ENCODE assay signal across 11 cellular contexts in the genomic region with DNA sequence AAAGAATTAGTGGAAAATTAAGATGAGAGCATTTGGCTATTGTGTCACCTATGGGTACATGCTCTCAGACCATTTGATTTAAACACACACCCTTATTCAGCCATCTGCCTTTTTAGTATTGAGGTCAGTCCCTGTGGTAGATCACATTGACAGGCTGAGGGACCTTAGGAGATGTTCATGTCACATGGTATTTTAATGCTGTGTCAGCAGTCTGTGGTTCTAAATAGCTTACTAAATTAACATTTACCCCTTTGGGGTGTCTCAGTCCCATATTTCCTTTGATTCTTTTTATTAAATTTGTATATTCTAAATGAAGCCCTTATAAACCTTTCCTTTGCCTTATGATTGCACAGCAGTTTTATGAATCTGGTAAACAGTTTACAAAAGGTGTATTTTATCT. TPM values are rescaled to one million over a fixed set of nuclear protein-coding genes. Genes with fewer than 3 reads are reported as not detected.
DNase-seq lines count a peak whose midpoint lies in the region; ATAC-seq and TF ChIP-seq lines count a peak whose summit lies in the region.
"Had no signal": no experiment of that assay in that cellular context is flagged by ENCODE, and none has a peak within 500 bp of the region (broad histone marks: within the 10 kb centered on the region; RNA-seq: fewer than 3 reads in every experiment).

No MANE protein-coding gene starts in this region.

- H3K27me3 ChIP-seq in stomach: no peaks in the 10 kb centered on the region

- no peaks in the 10 kb centered on the region for H3K9me3 Mint-ChIP-seq in activated naive CD4-positive, alpha-beta T cell treated with anti-CD3 and anti-CD28 coated beads, Interleukin-2, amount 10 ng/mL, durations not matched to agents 7 days and 5 days
- no peaks in the 10 kb centered on the region for H3K9me3 Mint-ChIP-seq in activated T-helper 17 cell treated with anti-CD3 and anti-CD28 coated beads, Interleukin-2, amount 50 U/mL, for 72 hours
- no peaks in the 10 kb centered on the region for H3K9me3 Mint-ChIP-seq in immature natural killer cell
- H3K9me3 Mint-ChIP-seq: T-helper 1 cell treated with Interleukin-12 subunit alpha and Interleukin-12 subunit beta and Interleukin-4 antibody, amounts not matched to agents 30 μg/mL and 1 μg/mL, for 36 hours had no signal

- H3K27ac ChIP-seq in stomach: peak overlapping the region in 2 of 5 donors; percentile 18 to 96

- intact Hi-C loops in stomach (cut with DNase I; ENCODE audit: low total_unique reads): no loop called here

- no peaks in the 10 kb centered on the region for H3K27me3 Mint-ChIP-seq in activated naive CD4-positive, alpha-beta T cell treated with anti-CD3 and anti-CD28 coated beads, Interleukin-2, amount 10 ng/mL, durations not matched to agents 7 days and 5 days
- H3K27me3 Mint-ChIP-seq in activated T-helper 17 cell treated with anti-CD3 and anti-CD28 coated beads, Interleukin-2, amount 50 U/mL, for 72 hours: no peaks in the 10 kb centered on the region
- peaks cover 2 to 9% (median 7%) of the 10 kb centered on the region in 3 donors for H3K27me3 Mint-ChIP-seq in immature natural killer cell (ENCODE audit: low read depth in 3 of 3)

- no peak for TF ChIP-seq CTCF in stomach (IDR thresholded peaks at IDR 0.05)

- no peak for DNase-seq in activated naive CD4-positive, alpha-beta T cell treated with anti-CD3 and anti-CD28 coated beads, Interleukin-2, amount 10 ng/mL, durations not matched to agents 7 days and 5 days
- no peak for DNase-seq in activated naive CD4-positive, alpha-beta T cell treated with Interleukin-2 at 50 U/mL for 16 hours
- DNase-seq in immature natural killer cell (no peak), stomach (no peak), erythroblast (lab: John Stamatoyannopoulos, UW) (no peak)
- DNase-seq in stimulated activated CD4-positive, alpha-beta T cell treated with anti-CD3 and anti-CD28 coated beads, Interleukin-4, amount 100 ng/mL, for 1 hour: no peak
- no peak for DNase-seq in stimulated activated CD4-positive, alpha-beta T cell treated with anti-CD3 and anti-CD28 coated beads, Interleukin-2, amount 100 ng/mL, for 48 hours
- DNase-seq: amniotic stem cell, occipital lobe had no signal

- TF ChIP-seq EP300 in stomach (IDR thresholded peaks at IDR 0.05): no peak

- peaks cover 53 to 60% (median 57%) of the 10 kb centered on the region in 4 donors for H3K36me3 ChIP-seq in stomach

- ATAC-seq in activated T-helper 17 cell treated with anti-CD3 and anti-CD28 coated beads, Interleukin-2, amount 50 U/mL, for 72 hours (replicated peaks): no peak

- no peak for TF ChIP-seq POLR2A in stomach (IDR thresholded peaks at IDR 0.05)
- no peak for TF ChIP-seq POLR2A in erythroblast (IDR thresholded peaks at IDR 0.05; ENCODE audit: low read length)

- H3K36me3 Mint-ChIP-seq in activated naive CD4-positive, alpha-beta T cell treated with anti-CD3 and anti-CD28 coated beads, Interleukin-2, amount 10 ng/mL, durations not matched to agents 7 days and 5 days: peaks cover 49% of the 10 kb centered on the region
- H3K36me3 Mint-ChIP-seq in activated T-helper 17 cell treated with anti-CD3 and anti-CD28 coated beads, Interleukin-2, amount 50 U/mL, for 72 hours (ENCODE audit: low read depth): peaks cover 68% of the 10 kb centered on the region
- peaks cover 15 to 43% (median 33%) of the 10 kb centered on the region in 3 donors for H3K36me3 Mint-ChIP-seq in immature natural killer cell

- peak overlapping the region in 3 of 4 donors; percentile 76 to 94 (median 82) for H3K4me3 ChIP-seq in stomach

- H3K4me1 Mint-ChIP-seq in activated naive CD4-positive, alpha-beta T cell treated with anti-CD3 and anti-CD28 coated beads, Interleukin-2, amount 10 ng/mL, durations not matched to agents 7 days and 5 days: peaks cover 39% of the 10 kb centered on the region
- peaks cover 22% of the 10 kb centered on the region for H3K4me1 Mint-ChIP-seq in activated T-helper 17 cell treated with anti-CD3 and anti-CD28 coated beads, Interleukin-2, amount 50 U/mL, for 72 hours
- H3K4me1 Mint-ChIP-seq in immature natural killer cell: peaks cover 41 to 57% of the 10 kb centered on the region in 2 donors

- CTCF ChIA-PET in activated naive CD4-positive, alpha-beta T cell treated with anti-CD3 and anti-CD28 coated beads, Interleukin-2, amount 10 ng/mL, durations not matched to agents 7 days and 5 days (lab: Charles Lee): no interaction called here

- H3K4me1 ChIP-seq in stomach: peaks cover 19 to 49% (median 37%) of the 10 kb centered on the region in 4 donors

- H3K4me3 Mint-ChIP-seq in activated naive CD4-positive, alpha-beta T cell treated with anti-CD3 and anti-CD28 coated beads, Interleukin-2, amount 10 ng/mL, durations not matched to agents 7 days and 5 days: peak overlapping the region; percentile 94
- peak overlapping the region; percentile 97 for H3K4me3 Mint-ChIP-seq in activated T-helper 17 cell treated with anti-CD3 and anti-CD28 coated beads, Interleukin-2, amount 50 U/mL, for 72 hours
- H3K4me3 Mint-ChIP-seq in immature natural killer cell: peak overlapping the region in 4 of 5 donors; percentile 96 to 98 (median 98)

- H3K27ac Mint-ChIP-seq in activated naive CD4-positive, alpha-beta T cell treated with anti-CD3 and anti-CD28 coated beads, Interleukin-2, amount 10 ng/mL, durations not matched to agents 7 days and 5 days: no peak overlapping the region
- peak overlapping the region; percentile 97 for H3K27ac Mint-ChIP-seq in activated T-helper 17 cell treated with anti-CD3 and anti-CD28 coated beads, Interleukin-2, amount 50 U/mL, for 72 hours
- H3K27ac Mint-ChIP-seq in immature natural killer cell: peak overlapping the region in 5 of 6 donors; percentile 95 to 99 (median 98)

- H3K9me3 ChIP-seq in stomach: no peaks in the 10 kb centered on the region

RNA-seq across cellular contexts. Expression of gene RBM5, which starts 2.3 kb away (rescaled TPM):
- 100 to 1,000 TPM; 146 to 167 TPM for total RNA-seq in activated T-helper 17 cell treated with anti-CD3 and anti-CD28 coated beads, Interleukin-2, amount 50 U/mL, for 72 hours
- polyA plus RNA-seq in immature natural killer cell (10 to 100 TPM; 15.5 to 40.7 (median 21.4) TPM), stomach (10 to 100 TPM; 25.0 to 89.4 (median 30.1) TPM)
- total RNA-seq in stomach: 100 to 1,000 TPM; 246 to 464 (median 290) TPM
